19 cellular contexts compared by ENCODE assay signal in genomic region chr15:57600197-57600596, GRCh38. TPM values are rescaled to one million over a fixed set of nuclear protein-coding genes. Genes with fewer than 3 reads are reported as not detected.
"Had no signal": no experiment of that assay in that cellular context is flagged by ENCODE, and none has a peak within 500 bp of the region (broad histone marks: within the 10 kb centered on the region; RNA-seq: fewer than 3 reads in every experiment).

No MANE protein-coding gene starts in this region.

- H3K4me1 Mint-ChIP-seq: nephron progenitor cell had no signal

- H3K36me3 Mint-ChIP-seq: type B pancreatic cell had no signal

- H3K27me3 ChIP-seq: stomach, thyroid gland, uterus had no signal

- H3K4me1 ChIP-seq: parathyroid adenoma, prostate gland had no signal

- H3K27ac Mint-ChIP-seq: naive thymus-derived CD4-positive, alpha-beta T cell; nephron progenitor cell; type B pancreatic cell had no signal

- ATAC-seq: naive thymus-derived CD4-positive, alpha-beta T cell; sciatic nerve had no signal

- H3K27ac ChIP-seq: parathyroid adenoma, thyroid gland had no signal

- H3K4me3 ChIP-seq: prostate gland, stomach, thyroid gland, uterus had no signal

- H3K4me3 Mint-ChIP-seq: naive thymus-derived CD4-positive, alpha-beta T cell; nephron progenitor cell; type B pancreatic cell had no signal

- DNase-seq: cerebellar nuclear complex; dermis blood vessel endothelial cell; effector CD4-positive, alpha-beta T cell; kidney; left colon; mammary epithelial cell; naive thymus-derived CD4-positive, alpha-beta T cell; nephron progenitor cell; stimulated activated CD4-positive, alpha-beta T cell treated with anti-CD3 and anti-CD28 coated beads, Interleukin-2, amount 100 ng/mL, for 24 hours; stimulated activated CD4-positive, alpha-beta T cell treated with anti-CD3 and anti-CD28 coated beads, Interleukin-4, amount 100 ng/mL, for 4 hours; stimulated activated naive CD4-positive, alpha-beta T cell; stomach; thyroid gland; uterus had no signal

- H3K9me3 ChIP-seq: prostate gland, stomach, thyroid gland, uterus had no signal

- H3K79me2 ChIP-seq: parathyroid adenoma had no signal

- H3K9me3 Mint-ChIP-seq: naive thymus-derived CD4-positive, alpha-beta T cell; nephron progenitor cell had no signal

- H3K36me3 ChIP-seq: prostate gland, stomach, thyroid gland, uterus had no signal

- H3K27me3 Mint-ChIP-seq: type B pancreatic cell had no signal

- H2AFZ ChIP-seq: parathyroid adenoma had no signal

RNA-seq across cellular contexts. Expression of gene MYZAP, which starts 8.5 kb away (rescaled TPM):
- polyA plus RNA-seq: fibroblast of lung had no signal
